ENCODE assay signal across 1 cellular context in the genomic region with DNA sequence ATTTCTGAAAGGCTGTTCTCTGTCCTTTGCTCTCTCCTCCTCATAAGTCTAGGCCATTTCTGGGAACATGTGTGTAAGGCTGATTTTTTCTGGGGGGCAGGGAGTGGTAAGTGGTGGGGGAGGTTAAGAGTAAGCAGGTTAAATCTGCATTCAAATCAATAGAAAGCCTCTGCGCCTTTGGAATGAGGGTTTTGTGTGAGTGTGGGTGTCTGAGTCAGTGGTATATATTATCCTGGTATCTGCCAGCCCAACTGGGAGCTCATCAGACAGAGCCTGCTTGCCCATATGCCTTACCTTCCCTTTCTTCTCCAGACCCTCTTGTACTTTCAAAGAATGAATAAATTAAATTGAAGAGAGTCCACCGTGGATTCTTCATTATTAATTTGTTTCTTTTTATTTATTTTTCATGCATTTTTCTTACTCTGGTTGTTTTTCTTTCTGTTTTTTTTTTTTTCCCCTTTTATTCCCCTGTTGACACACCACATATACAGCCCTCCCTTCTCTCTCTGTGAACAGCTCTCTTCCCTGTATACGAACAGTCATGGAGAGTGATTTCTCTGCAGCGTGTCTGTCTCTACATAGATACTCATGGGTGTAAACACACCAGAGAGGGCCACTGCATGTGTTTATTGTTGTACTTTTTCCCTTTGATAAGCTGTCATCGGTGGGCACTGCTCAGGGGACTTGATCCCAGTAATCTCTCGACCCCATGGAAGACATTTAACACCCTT.
TF ChIP-seq lines count a peak whose summit lies in the region.

No MANE protein-coding gene starts in this region.

TF ChIP-seq in GM23338, 12 proteins besides CTCF, POLR2A, EP300 and RAD21 (continued from another document):
- TF ChIP-seq, protein P1, sequence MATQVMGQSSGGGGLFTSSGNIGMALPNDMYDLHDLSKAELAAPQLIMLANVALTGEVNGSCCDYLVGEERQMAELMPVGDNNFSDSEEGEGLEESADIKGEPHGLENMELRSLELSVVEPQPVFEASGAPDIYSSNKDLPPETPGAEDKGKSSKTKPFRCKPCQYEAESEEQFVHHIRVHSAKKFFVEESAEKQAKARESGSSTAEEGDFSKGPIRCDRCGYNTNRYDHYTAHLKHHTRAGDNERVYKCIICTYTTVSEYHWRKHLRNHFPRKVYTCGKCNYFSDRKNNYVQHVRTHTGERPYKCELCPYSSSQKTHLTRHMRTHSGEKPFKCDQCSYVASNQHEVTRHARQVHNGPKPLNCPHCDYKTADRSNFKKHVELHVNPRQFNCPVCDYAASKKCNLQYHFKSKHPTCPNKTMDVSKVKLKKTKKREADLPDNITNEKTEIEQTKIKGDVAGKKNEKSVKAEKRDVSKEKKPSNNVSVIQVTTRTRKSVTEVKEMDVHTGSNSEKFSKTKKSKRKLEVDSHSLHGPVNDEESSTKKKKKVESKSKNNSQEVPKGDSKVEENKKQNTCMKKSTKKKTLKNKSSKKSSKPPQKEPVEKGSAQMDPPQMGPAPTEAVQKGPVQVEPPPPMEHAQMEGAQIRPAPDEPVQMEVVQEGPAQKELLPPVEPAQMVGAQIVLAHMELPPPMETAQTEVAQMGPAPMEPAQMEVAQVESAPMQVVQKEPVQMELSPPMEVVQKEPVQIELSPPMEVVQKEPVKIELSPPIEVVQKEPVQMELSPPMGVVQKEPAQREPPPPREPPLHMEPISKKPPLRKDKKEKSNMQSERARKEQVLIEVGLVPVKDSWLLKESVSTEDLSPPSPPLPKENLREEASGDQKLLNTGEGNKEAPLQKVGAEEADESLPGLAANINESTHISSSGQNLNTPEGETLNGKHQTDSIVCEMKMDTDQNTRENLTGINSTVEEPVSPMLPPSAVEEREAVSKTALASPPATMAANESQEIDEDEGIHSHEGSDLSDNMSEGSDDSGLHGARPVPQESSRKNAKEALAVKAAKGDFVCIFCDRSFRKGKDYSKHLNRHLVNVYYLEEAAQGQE (IDR thresholded peaks at IDR 0.05; ENCODE audit: unreplicated experiment), result no peak
- TF ChIP-seq EZH2 (IDR thresholded peaks at IDR 0.05; ENCODE audit: low read depth, unreplicated experiment) (no peak), STAT1 (IDR thresholded peaks at IDR 0.05; ENCODE audit: unreplicated experiment) (no peak), ZNF114 (CRISPR knock-in tag; IDR thresholded peaks at IDR 0.05) (no peak), EZH2phosphoT487 (IDR thresholded peaks at IDR 0.05; ENCODE audit: unreplicated experiment) (no peak), NANOG (IDR thresholded peaks at IDR 0.05; ENCODE audit: borderline replicate concordance) (no peak), ETS1 (IDR thresholded peaks at IDR 0.05) (no peak), JUNB (IDR thresholded peaks at IDR 0.05; ENCODE audit: unreplicated experiment) (no peak)
- TF ChIP-seq, protein P2, sequence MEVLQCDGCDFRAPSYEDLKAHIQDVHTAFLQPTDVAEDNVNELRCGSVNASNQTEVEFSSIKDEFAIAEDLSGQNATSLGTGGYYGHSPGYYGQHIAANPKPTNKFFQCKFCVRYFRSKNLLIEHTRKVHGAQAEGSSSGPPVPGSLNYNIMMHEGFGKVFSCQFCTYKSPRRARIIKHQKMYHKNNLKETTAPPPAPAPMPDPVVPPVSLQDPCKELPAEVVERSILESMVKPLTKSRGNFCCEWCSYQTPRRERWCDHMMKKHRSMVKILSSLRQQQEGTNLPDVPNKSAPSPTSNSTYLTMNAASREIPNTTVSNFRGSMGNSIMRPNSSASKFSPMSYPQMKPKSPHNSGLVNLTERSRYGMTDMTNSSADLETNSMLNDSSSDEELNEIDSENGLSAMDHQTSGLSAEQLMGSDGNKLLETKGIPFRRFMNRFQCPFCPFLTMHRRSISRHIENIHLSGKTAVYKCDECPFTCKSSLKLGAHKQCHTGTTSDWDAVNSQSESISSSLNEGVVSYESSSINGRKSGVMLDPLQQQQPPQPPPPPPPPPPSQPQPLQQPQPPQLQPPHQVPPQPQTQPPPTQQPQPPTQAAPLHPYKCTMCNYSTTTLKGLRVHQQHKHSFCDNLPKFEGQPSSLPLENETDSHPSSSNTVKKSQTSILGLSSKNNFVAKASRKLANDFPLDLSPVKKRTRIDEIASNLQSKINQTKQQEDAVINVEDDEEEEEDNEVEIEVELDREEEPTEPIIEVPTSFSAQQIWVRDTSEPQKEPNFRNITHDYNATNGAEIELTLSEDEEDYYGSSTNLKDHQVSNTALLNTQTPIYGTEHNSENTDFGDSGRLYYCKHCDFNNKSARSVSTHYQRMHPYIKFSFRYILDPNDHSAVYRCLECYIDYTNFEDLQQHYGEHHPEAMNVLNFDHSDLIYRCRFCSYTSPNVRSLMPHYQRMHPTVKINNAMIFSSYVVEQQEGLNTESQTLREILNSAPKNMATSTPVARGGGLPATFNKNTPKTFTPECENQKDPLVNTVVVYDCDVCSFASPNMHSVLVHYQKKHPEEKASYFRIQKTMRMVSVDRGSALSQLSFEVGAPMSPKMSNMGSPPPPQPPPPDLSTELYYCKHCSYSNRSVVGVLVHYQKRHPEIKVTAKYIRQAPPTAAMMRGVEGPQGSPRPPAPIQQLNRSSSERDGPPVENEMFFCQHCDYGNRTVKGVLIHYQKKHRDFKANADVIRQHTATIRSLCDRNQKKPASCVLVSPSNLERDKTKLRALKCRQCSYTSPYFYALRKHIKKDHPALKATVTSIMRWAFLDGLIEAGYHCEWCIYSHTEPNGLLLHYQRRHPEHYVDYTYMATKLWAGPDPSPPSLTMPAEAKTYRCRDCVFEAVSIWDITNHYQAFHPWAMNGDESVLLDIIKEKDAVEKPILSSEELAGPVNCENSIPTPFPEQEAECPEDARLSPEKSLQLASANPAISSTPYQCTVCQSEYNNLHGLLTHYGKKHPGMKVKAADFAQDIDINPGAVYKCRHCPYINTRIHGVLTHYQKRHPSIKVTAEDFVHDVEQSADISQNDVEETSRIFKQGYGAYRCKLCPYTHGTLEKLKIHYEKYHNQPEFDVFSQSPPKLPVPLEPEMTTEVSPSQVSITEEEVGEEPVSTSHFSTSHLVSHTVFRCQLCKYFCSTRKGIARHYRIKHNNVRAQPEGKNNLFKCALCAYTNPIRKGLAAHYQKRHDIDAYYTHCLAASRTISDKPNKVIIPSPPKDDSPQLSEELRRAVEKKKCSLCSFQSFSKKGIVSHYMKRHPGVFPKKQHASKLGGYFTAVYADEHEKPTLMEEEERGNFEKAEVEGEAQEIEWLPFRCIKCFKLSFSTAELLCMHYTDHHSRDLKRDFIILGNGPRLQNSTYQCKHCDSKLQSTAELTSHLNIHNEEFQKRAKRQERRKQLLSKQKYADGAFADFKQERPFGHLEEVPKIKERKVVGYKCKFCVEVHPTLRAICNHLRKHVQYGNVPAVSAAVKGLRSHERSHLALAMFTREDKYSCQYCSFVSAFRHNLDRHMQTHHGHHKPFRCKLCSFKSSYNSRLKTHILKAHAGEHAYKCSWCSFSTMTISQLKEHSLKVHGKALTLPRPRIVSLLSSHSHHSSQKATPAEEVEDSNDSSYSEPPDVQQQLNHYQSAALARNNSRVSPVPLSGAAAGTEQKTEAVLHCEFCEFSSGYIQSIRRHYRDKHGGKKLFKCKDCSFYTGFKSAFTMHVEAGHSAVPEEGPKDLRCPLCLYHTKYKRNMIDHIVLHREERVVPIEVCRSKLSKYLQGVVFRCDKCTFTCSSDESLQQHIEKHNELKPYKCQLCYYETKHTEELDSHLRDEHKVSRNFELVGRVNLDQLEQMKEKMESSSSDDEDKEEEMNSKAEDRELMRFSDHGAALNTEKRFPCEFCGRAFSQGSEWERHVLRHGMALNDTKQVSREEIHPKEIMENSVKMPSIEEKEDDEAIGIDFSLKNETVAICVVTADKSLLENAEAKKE (CRISPR knock-in tag; IDR thresholded peaks at IDR 0.05), result no peak
